29 cellular contexts compared by ENCODE assay signal in the genomic region with DNA sequence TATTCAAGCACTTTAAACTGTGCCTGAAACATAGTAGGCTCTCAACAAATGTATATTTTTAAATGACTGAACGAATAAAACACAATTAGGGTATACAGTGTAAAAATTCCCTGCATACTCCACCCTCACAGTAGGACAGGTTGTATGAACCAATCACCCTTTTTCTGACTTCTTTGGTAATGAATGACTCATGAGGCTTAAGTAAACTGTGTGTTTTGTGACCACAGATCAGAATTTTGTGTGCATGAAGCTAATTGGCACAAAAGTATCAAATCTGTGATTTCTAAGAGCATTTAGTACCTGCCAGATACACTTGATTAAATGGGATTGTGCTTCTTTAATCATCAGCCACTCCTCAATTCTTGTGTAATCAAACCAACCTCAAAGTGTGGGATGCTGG.
DNase-seq lines count a peak whose midpoint lies in the region; ATAC-seq, FAIRE-seq and TF ChIP-seq lines count a peak whose summit lies in the region.
"Had no signal": no experiment of that assay in that cellular context is flagged by ENCODE, and none has a peak within 500 bp of the region (broad histone marks: within the 10 kb centered on the region; RNA-seq: fewer than 3 reads in every experiment).

No MANE protein-coding gene starts in this region.

- H3K27me3 Mint-ChIP-seq in Calu3 (ENCODE audit: unreplicated experiment) = peaks cover 12% of the 10 kb centered on the region
- H3K27me3 Mint-ChIP-seq in activated T-helper 17 cell treated with anti-CD3 and anti-CD28 coated beads, Interleukin-2, amount 50 U/mL, for 72 hours = peaks cover 8% of the 10 kb centered on the region

- H3K4me3 ChIP-seq in K562 = no peak overlapping the region
- no peak overlapping the region for H3K4me3 ChIP-seq in keratinocyte (ENCODE audit: control insufficient read depth in 2 of 3, extremely low read depth in 1 of 3, insufficient read depth in 2 of 3, low read depth in 1 of 3, low read length in 3 of 3)
- H3K4me3 ChIP-seq: ascending aorta, gastroesophageal sphincter, HAP-1, pancreas had no signal

- no peaks in the 10 kb centered on the region for H3K79me2 ChIP-seq in K562 (ENCODE audit: control insufficient read depth, insufficient read depth, low read length)
- no peaks in the 10 kb centered on the region for H3K79me2 ChIP-seq in keratinocyte (ENCODE audit: control insufficient read depth, insufficient read depth, low read length)

- dilution Hi-C loops in keratinocyte (cut with MboI; ENCODE audit: extremely low pct_ligation_motif_present, low sequenced_read_pairs) = no loop called here

- TF ChIP-seq CTCF in Calu3 (IDR thresholded peaks at IDR 0.05; ENCODE audit: unreplicated experiment) = no peak
- no peak for TF ChIP-seq CTCF in K562 (IDR thresholded peaks at IDR 0.05 in 2 of 3, conservative IDR thresholded peaks at IDR 0.05 in 1 of 3; ENCODE audit: insufficient read depth in 2 of 3, low read depth in 1 of 3, low read length in 3 of 3)
- TF ChIP-seq CTCF in keratinocyte (optimal IDR thresholded peaks at IDR 0.05 in 1 of 3, IDR thresholded peaks at IDR 0.05 in 1 of 3, conservative IDR thresholded peaks at IDR 0.05 in 1 of 3; ENCODE audit: extremely low read depth in 1 of 3, insufficient read depth in 2 of 3, low read length in 3 of 3) = no peak

- peaks cover 6% of the 10 kb centered on the region for H3K9me3 Mint-ChIP-seq in Calu3 (ENCODE audit: low read depth, unreplicated experiment)
- H3K9me3 Mint-ChIP-seq in activated T-helper 17 cell treated with anti-CD3 and anti-CD28 coated beads, Interleukin-2, amount 50 U/mL, for 72 hours = no peaks in the 10 kb centered on the region

- H3K4me1 ChIP-seq in K562 (replicated peaks in 1 of 2; ENCODE audit: control insufficient read depth in 2 of 2, insufficient read depth in 2 of 2, low read length in 2 of 2) = peaks cover 0 to 14% of the 10 kb centered on the region in 2 experiments; a peak in 2 of 5 replicates
- H3K4me1 ChIP-seq in keratinocyte (ENCODE audit: control insufficient read depth, extremely low read depth, insufficient read depth, low read length) = peaks cover 28% of the 10 kb centered on the region
- H3K4me1 ChIP-seq: ascending aorta, gastroesophageal sphincter had no signal

- FAIRE-seq in K562 (lab: Jason Lieb, UNC) = no peak
- FAIRE-seq in keratinocyte (lab: Jason Lieb, UNC) = no peak
- FAIRE-seq: GM12891, pancreas, urothelium cell line had no signal

- peaks cover 0 to 4% of the 10 kb centered on the region in 2 experiments; a peak in 1 of 5 replicates for H3K27me3 ChIP-seq in K562 (ENCODE audit: control insufficient read depth in 2 of 2, insufficient read depth in 2 of 2, low read length in 2 of 2)
- H3K27me3 ChIP-seq in keratinocyte (ENCODE audit: control insufficient read depth, extremely low read depth, insufficient read depth, low read length) = no peaks in the 10 kb centered on the region
- H3K27me3 ChIP-seq: ascending aorta, gastroesophageal sphincter, pancreas had no signal

- H3K36me3 ChIP-seq in K562 (ENCODE audit: control insufficient read depth, insufficient read depth, low read length) (no peaks in the 10 kb centered on the region), keratinocyte (ENCODE audit: control insufficient read depth in 2 of 2, extremely low read depth in 1 of 2, insufficient read depth in 2 of 2, low read length in 2 of 2) (no peaks in the 10 kb centered on the region)
- H3K36me3 ChIP-seq: ascending aorta, gastroesophageal sphincter, HAP-1, pancreas had no signal

- WGBS in K562 (ENCODE audit: insufficient coverage, low coverage, missing lambda C conversion rate) = 6% methylated on average over 1 of the region's 1 CpG

- H3K36me3 Mint-ChIP-seq in Calu3 (ENCODE audit: insufficient read depth, unreplicated experiment) = peaks cover 5% of the 10 kb centered on the region
- no peaks in the 10 kb centered on the region for H3K36me3 Mint-ChIP-seq in activated T-helper 17 cell treated with anti-CD3 and anti-CD28 coated beads, Interleukin-2, amount 50 U/mL, for 72 hours (ENCODE audit: low read depth)
- H3K36me3 Mint-ChIP-seq: activated naive CD8-positive, alpha-beta T cell; WTC11 had no signal

- in situ Hi-C loops in K562 (cut with MboI) = no loop called here

- TF ChIP-seq RAD21 in K562 (CRISPR knock-in tag; conservative IDR thresholded peaks at IDR 0.05 in 1 of 2, IDR thresholded peaks at IDR 0.05 in 1 of 2) = no peak

- CTCF ChIA-PET in Calu3 (lab: Charles Lee) = interaction anchor here (1.0 kb wide), 1 partner anchor 21 kb away, joined by 3 read pairs; no protein-coding TSS in a partner anchor
- CTCF ChIA-PET in K562 (lab: Yijun Ruan, JAX; ENCODE audit: low intra/inter-chr PET ratio) = no interaction called here

- H3K4me2 ChIP-seq in K562 (ENCODE audit: insufficient read depth, low read length) (no peak overlapping the region), keratinocyte (ENCODE audit: control insufficient read depth, extremely low read depth, insufficient read depth, low read depth, low read length) (no peak overlapping the region)

- DNase-seq in Calu3 (no peak), M059J (ENCODE audit: low read depth) (peak; percentile 66), K562 (ENCODE audit: extremely low read depth in 1 of 4, low spot score in 3 of 4) (no peak), keratinocyte (ENCODE audit: low read depth, low spot score) (no peak), CD1c-positive myeloid dendritic cell (ENCODE audit: extremely low spot score) (no peak), C1 segment of cervical spinal cord (lab: John Stamatoyannopoulos, UW) (no peak)
- DNase-seq: activated CD4-positive, alpha-beta T cell treated with anti-CD3 and anti-CD28 coated beads, Interleukin-2, amount 50 U/mL, for 1 hour; COR-L47; DND-41; erythroblast; hippocampal formation; MV-4-11; NCI-H187; NCI-H526 treated with DMSO at 0.1 percent for 48 hours; pancreas; right cardiac atrium; stimulated activated CD4-positive, alpha-beta T cell treated with anti-CD3 and anti-CD28 coated beads, Interleukin-4, amount 100 ng/mL, for 1 hour; stimulated activated naive CD4-positive, alpha-beta T cell; T1000 had no signal

- TF ChIP-seq EP300 in K562 (IDR thresholded peaks at IDR 0.05; ENCODE audit: low read length) = no peak

- H3K27ac ChIP-seq in K562 (ENCODE audit: extremely low read depth, low read depth, low read length) (no peak overlapping the region), keratinocyte (ENCODE audit: control insufficient read depth, insufficient read depth, low read length) (peak overlapping the region; percentile 84)
- H3K27ac ChIP-seq: ascending aorta, gastroesophageal sphincter, pancreas, RWPE1 had no signal

- POLR2A ChIA-PET in K562 (lab: Yijun Ruan, JAX) = interaction anchor here (0.7 to 1.4 kb wide), 3 partner anchors 9 to 143 kb away, joined by 3 to 5 read pairs (median 4); no protein-coding TSS in a partner anchor

- H3K9me3 ChIP-seq in K562 (replicated peaks; ENCODE audit: control insufficient read depth, insufficient read depth, low read depth, low read length) (no peaks in the 10 kb centered on the region), keratinocyte (ENCODE audit: control insufficient read depth, low read depth, low read length) (no peaks in the 10 kb centered on the region)
- H3K9me3 ChIP-seq: ascending aorta, HAP-1, pancreas had no signal

- H3K9ac ChIP-seq in K562 (ENCODE audit: insufficient read depth in 1 of 2, low read depth in 2 of 2, low read length in 2 of 2) = no peak overlapping the region
- no peak overlapping the region for H3K9ac ChIP-seq in keratinocyte (ENCODE audit: control insufficient read depth, extremely low read depth, insufficient read depth, low read length)

- BruUV-seq in Calu3 (replicated peaks; lab: Mats Ljungman, UMichigan) (no TSS peak), K562 (replicated peaks; lab: Mats Ljungman, UMichigan) (no TSS peak)

- intact Hi-C loops in Calu3 (cut with micrococcal nuclease; ENCODE audit: unreplicated experiment) = no loop called here
- intact Hi-C loops in K562 (cut with micrococcal nuclease) = no loop called here

- H3K27ac Mint-ChIP-seq in Calu3 (ENCODE audit: unreplicated experiment) = peak overlapping the region; percentile 45
- H3K27ac Mint-ChIP-seq in activated T-helper 17 cell treated with anti-CD3 and anti-CD28 coated beads, Interleukin-2, amount 50 U/mL, for 72 hours = no peak overlapping the region
- H3K27ac Mint-ChIP-seq: activated naive CD8-positive, alpha-beta T cell; WTC11 had no signal

- no peak overlapping the region for H2AFZ ChIP-seq in K562 (ENCODE audit: low read depth, low read length)
- H2AFZ ChIP-seq in keratinocyte (ENCODE audit: control insufficient read depth, low read length) = peak overlapping the region; percentile 64

- peaks cover 33% of the 10 kb centered on the region for H3K4me1 Mint-ChIP-seq in Calu3 (ENCODE audit: low read depth, unreplicated experiment)
- H3K4me1 Mint-ChIP-seq in activated T-helper 17 cell treated with anti-CD3 and anti-CD28 coated beads, Interleukin-2, amount 50 U/mL, for 72 hours = no peaks in the 10 kb centered on the region

- TF ChIP-seq POLR2A in K562 (conservative IDR thresholded peaks at IDR 0.05) = no peak

- ATAC-seq in K562 (no peak), HG03354 (IDR thresholded peaks at IDR 0.05; ENCODE audit: poor library complexity, severe bottlenecking, unreplicated experiment) (no peak)
- ATAC-seq in activated T-helper 17 cell treated with anti-CD3 and anti-CD28 coated beads, Interleukin-2, amount 50 U/mL, for 72 hours (replicated peaks) = no peak
- ATAC-seq: gastroesophageal sphincter, pancreas, right cardiac atrium, WTC11 had no signal

- H3K9me1 ChIP-seq in K562 (ENCODE audit: control insufficient read depth, insufficient read depth, low read length) (no peaks in the 10 kb centered on the region), keratinocyte (ENCODE audit: control insufficient read depth, extremely low read depth, insufficient read depth, low read length) (no peaks in the 10 kb centered on the region)

- H4K20me1 ChIP-seq in K562 (replicated peaks; ENCODE audit: control insufficient read depth, insufficient read depth, low read length) (no peaks in the 10 kb centered on the region), keratinocyte (ENCODE audit: control insufficient read depth, extremely low read depth, insufficient read depth, low read length) (no peaks in the 10 kb centered on the region)

- no peak overlapping the region for H3K4me3 Mint-ChIP-seq in Calu3 (ENCODE audit: low read depth, unreplicated experiment)
- H3K4me3 Mint-ChIP-seq in activated T-helper 17 cell treated with anti-CD3 and anti-CD28 coated beads, Interleukin-2, amount 50 U/mL, for 72 hours = no peak overlapping the region
- H3K4me3 Mint-ChIP-seq: activated naive CD8-positive, alpha-beta T cell; WTC11 had no signal

TF ChIP-seq in K562, 482 proteins besides CTCF, POLR2A, EP300 and RAD21 (continues in another document):
- no peak for TF ChIP-seq ZNF57 (CRISPR knock-in tag; IDR thresholded peaks at IDR 0.05)
- no peak for TF ChIP-seq HMG20B (CRISPR knock-in tag; IDR thresholded peaks at IDR 0.05)
- no peak for TF ChIP-seq ZKSCAN3 (CRISPR knock-in tag; IDR thresholded peaks at IDR 0.05)
- TF ChIP-seq GABPB1 (CRISPR knock-in tag; IDR thresholded peaks at IDR 0.05) = no peak
- 0 out of 2 replicates have a peak, but pooled peaks have one; percentile 12 for TF ChIP-seq JUND (IDR thresholded peaks at IDR 0.05; ENCODE audit: borderline replicate concordance, low read depth, low read length)
- TF ChIP-seq JUND (tag; IDR thresholded peaks at IDR 0.05; ENCODE audit: borderline replicate concordance, low read depth, low read length) = no peak
- no peak for TF ChIP-seq CBFA2T2 (conservative IDR thresholded peaks at IDR 0.05)
